In the genomic region with DNA sequence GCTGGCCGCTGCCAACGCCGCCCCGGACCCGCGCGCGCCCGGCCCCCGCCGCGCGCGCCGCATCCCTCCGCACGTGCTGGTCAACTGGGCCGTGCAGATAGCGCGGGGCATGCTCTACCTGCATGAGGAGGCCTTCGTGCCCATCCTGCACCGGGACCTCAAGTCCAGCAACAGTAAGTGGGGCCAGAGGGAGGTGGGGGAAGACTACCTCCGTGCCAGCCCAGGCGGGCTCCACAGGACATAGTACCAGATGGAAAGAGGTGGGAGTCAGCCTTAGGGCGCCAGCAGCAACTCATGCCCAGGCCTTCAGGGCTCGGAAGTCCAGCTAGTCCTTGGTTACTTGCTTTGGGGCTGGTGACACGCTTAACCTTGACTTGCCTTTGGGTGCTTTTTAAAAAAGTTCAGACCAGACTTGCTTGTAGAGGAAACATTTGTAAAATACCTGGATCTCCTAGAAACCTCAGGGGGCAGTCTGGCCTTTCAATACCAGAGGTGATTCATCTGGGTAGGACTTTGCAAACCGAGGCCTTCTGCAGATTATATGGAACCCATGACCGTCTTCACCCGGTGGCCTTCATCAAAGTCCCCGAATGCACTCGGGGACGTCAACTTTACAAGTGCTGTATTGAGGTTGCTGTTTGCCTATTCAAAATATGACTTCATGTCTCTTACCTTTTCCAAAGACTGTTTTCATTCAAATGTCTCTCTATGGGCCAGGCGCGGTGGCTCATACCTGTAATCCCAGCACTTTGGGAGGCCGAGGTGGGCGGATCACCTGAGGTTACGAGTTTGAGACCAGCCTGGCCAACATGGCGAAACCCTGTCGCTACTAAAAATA, we compare ENCODE assay signal across 8 cellular contexts. TPM values are rescaled to one million over a fixed set of nuclear protein-coding genes. Genes with fewer than 3 reads are reported as not detected.
DNase-seq lines count a peak whose midpoint lies in the region; ATAC-seq and TF ChIP-seq lines count a peak whose summit lies in the region.

No MANE protein-coding gene starts in this region.

- no peak for TF ChIP-seq POLR2A in adrenal gland (IDR thresholded peaks at IDR 0.05)

- no peaks in the 10 kb centered on the region for H3K9me3 ChIP-seq in CD8-positive, alpha-beta memory T cell (ENCODE audit: low read length)
- H3K9me3 ChIP-seq in adrenal gland (replicated peaks in 1 of 3): no peaks in the 10 kb centered on the region
- H3K9me3 ChIP-seq in thymus (ENCODE audit: control insufficient read depth): no peaks in the 10 kb centered on the region

- CTCF ChIA-PET in CD8-positive, alpha-beta memory T cell (lab: Charles Lee): interaction anchor here (0.8 to 1.7 kb wide), 5 partner anchors 10 to 36 kb away, joined by 3 to 5 read pairs (median 5); no protein-coding TSS in a partner anchor

- H3K4me3 Mint-ChIP-seq in CD8-positive, alpha-beta memory T cell: peak overlapping the region; percentile 70 to 84 (median 78)
- H3K4me3 Mint-ChIP-seq in IgD-negative memory B cell: peak overlapping the region; percentile 77 to 96 (median 89)

- peaks cover 8 to 17% (median 13%) of the 10 kb centered on the region in 3 donors for H3K4me1 Mint-ChIP-seq in CD8-positive, alpha-beta memory T cell
- peaks cover 0 to 8% (median 5%) of the 10 kb centered on the region in 3 donors for H3K4me1 Mint-ChIP-seq in IgD-negative memory B cell

- H3K36me3 ChIP-seq in CD8-positive, alpha-beta memory T cell (ENCODE audit: insufficient read depth, low read length): no peaks in the 10 kb centered on the region
- H3K36me3 ChIP-seq in adrenal gland (replicated peaks in 1 of 2) (no peaks in the 10 kb centered on the region), thymus (ENCODE audit: control insufficient read depth, insufficient read depth) (no peaks in the 10 kb centered on the region)

- peaks cover 7% of the 10 kb centered on the region for H3K4me1 ChIP-seq in CD8-positive, alpha-beta memory T cell (ENCODE audit: insufficient read depth, low read length)
- peaks cover 4 to 16% of the 10 kb centered on the region in 2 donors for H3K4me1 ChIP-seq in adrenal gland (replicated peaks in 1 of 2)
- peaks cover 6% of the 10 kb centered on the region for H3K4me1 ChIP-seq in thymus (ENCODE audit: control insufficient read depth, insufficient read depth, low read length)

- POLR2A ChIA-PET in CD8-positive, alpha-beta memory T cell (lab: Charles Lee): interaction anchor here (0.9 kb wide), 1 partner anchor 9 kb away, joined by 4 read pairs; no protein-coding TSS in a partner anchor

- no peak overlapping the region for H3K27ac ChIP-seq in CD8-positive, alpha-beta memory T cell (ENCODE audit: low read depth, low read length)
- peak overlapping the region in 1 of 5 donors; percentile 92 for H3K27ac ChIP-seq in adrenal gland
- no peak overlapping the region for H3K27ac ChIP-seq in thymus (ENCODE audit: low read depth)

- peaks cover 5% of the 10 kb centered on the region in 2 donors for H3K27me3 Mint-ChIP-seq in CD8-positive, alpha-beta memory T cell
- H3K27me3 Mint-ChIP-seq in IgD-negative memory B cell: peaks cover 1% of the 10 kb centered on the region

- 24 to 35% (median 27%) methylated on average over 27 to 40 of the region's 40 CpGs for whole genome bisulfite sequencing in adrenal gland, 4 donors
- WGBS in thymus: 35% methylated on average over 40 of the region's 40 CpGs

- no peak for TF ChIP-seq CTCF in adrenal gland (IDR thresholded peaks at IDR 0.05)

- no peaks in the 10 kb centered on the region for H3K9me3 Mint-ChIP-seq in CD8-positive, alpha-beta memory T cell
- no peaks in the 10 kb centered on the region for H3K9me3 Mint-ChIP-seq in IgD-negative memory B cell

- peak in 1 of 5 donors; percentile 44 for DNase-seq in CD8-positive, alpha-beta memory T cell
- DNase-seq in adrenal gland: peak; percentile 16 to 55 (median 27)
- DNase-seq in left colon: peak; percentile 37 to 50
- DNase-seq in DMS153 (lab: John Stamatoyannopoulos, UW): no peak
- DNase-seq in NAMALWA (ENCODE audit: low spot score): no peak

- ATAC-seq in left colon (peak; percentile 20), HG03159 (IDR thresholded peaks at IDR 0.05; ENCODE audit: unreplicated experiment) (no peak)

- H3K27ac Mint-ChIP-seq in CD8-positive, alpha-beta memory T cell: peak overlapping the region in 3 of 8 donors; percentile 39 to 70 (median 55)
- H3K27ac Mint-ChIP-seq in IgD-negative memory B cell: peak overlapping the region in 2 of 3 donors; percentile 67 to 88

- no peaks in the 10 kb centered on the region for H3K36me3 Mint-ChIP-seq in CD8-positive, alpha-beta memory T cell
- H3K36me3 Mint-ChIP-seq in IgD-negative memory B cell: no peaks in the 10 kb centered on the region

- H3K4me3 ChIP-seq in CD8-positive, alpha-beta memory T cell (ENCODE audit: low read length): peak overlapping the region; percentile 39
- H3K4me3 ChIP-seq in adrenal gland (peak overlapping the region in 1 of 4 donors; percentile 83), thymus (ENCODE audit: low read length) (peak overlapping the region; percentile 69)

- H3K27me3 ChIP-seq in CD8-positive, alpha-beta memory T cell (ENCODE audit: insufficient read depth, low read length, poor library complexity, severe bottlenecking): no peaks in the 10 kb centered on the region
- H3K27me3 ChIP-seq in adrenal gland (no peaks in the 10 kb centered on the region), thymus (ENCODE audit: control insufficient read depth, insufficient read depth) (peaks cover 11% of the 10 kb centered on the region)

- intact Hi-C loops in adrenal gland (cut with DNase I) (no loop called here), left colon (cut with DNase I, micrococcal nuclease) (no loop called here)

RNA-seq across cellular contexts. Expression of a gene that starts 1.4 kb away (rescaled TPM):
- 1 to 10 TPM; 2.8 TPM for total RNA-seq in CD8-positive, alpha-beta memory T cell
- 0.54 TPM for polyA plus RNA-seq in CD8-positive, alpha-beta memory T cell
- polyA plus RNA-seq in IgD-negative memory B cell: not detected
- 10 to 100 TPM in 1 of 8 donors, 1 to 10 TPM in 7; 2.9 to 12.1 (median 6.7) TPM for total RNA-seq in adrenal gland
- 1 to 10 TPM; 3.3 to 5.6 (median 3.4) TPM for polyA plus RNA-seq in adrenal gland
- 10 to 100 TPM; 16.3 to 18.1 TPM for total RNA-seq in left colon
- 1.3 TPM for polyA plus RNA-seq in thymus

RNA-seq across cellular contexts. Expression of a gene that starts 33.4 kb away (rescaled TPM):
- 10 to 100 TPM; 26.7 to 27.3 TPM for total RNA-seq in CD8-positive, alpha-beta memory T cell
- 11.7 TPM for polyA plus RNA-seq in CD8-positive, alpha-beta memory T cell
- 6.5 TPM for polyA plus RNA-seq in IgD-negative memory B cell
- total RNA-seq in adrenal gland: 10 to 100 TPM in 2 of 8 donors, 1 to 10 TPM in 6; 2.2 to 12.1 (median 5.5) TPM
- 10 to 100 TPM in 2 of 3 donors, 1 to 10 TPM in 1; 2.6 to 14.5 (median 13.8) TPM for polyA plus RNA-seq in adrenal gland
- 1 to 10 TPM; 5.7 to 9.8 TPM for total RNA-seq in left colon
- 7.7 TPM for polyA plus RNA-seq in thymus

Comparison
In these comparisons a context has a peak if more than half of its experiments do, and no peak if none do; other contexts are left out.
1. DNase-seq: peak in adrenal gland (7 of 7) and left colon (2 of 2); none in DMS153 (single experiment) and NAMALWA (single experiment).